Comparison of ENCODE assay signal across 18 cellular contexts in the genomic region with DNA sequence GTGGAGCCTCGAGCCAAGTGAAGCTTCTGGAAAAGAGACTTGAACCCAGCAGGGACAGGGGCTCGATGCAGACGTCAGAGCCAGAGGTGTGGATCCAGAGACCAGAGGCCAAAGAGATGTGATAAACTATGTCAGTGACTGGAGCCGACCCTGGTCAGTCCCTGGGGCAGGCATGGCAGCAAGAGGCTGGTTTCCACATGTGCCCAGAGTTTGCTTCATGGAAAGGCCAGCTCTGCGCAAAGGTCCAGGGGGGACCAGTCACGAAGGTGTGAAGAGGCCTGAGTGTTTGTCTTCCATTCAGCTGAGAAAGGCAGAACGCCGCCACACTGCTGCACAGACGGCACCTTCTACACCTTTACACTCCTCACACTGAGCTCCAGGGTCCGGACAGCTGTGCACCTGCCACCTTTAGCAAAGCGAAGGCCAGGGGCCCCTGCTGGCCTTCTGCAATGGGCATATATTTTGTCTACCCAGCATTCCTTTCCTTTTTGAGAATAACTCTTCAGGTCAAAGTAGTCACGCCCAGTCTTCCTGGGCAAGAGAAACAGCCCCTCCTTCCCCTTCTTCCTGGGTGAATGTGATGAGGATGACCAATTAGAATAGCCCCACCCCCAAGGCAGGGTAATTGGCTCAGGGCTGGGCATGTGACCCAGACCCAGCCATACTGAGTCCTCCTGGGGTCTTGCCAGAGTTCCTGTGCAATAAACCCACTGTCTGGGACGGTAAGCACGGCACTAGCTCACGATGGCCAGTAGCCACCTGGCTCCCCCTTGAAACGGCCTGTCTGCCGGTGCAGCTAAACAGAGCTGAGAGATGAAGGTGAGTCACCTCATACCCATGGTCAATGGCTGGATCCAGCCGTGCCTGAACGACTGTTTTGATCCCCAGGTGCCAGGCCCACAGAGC. TPM values are rescaled to one million over a fixed set of nuclear protein-coding genes. Genes with fewer than 3 reads are reported as not detected.
DNase-seq lines count a peak whose midpoint lies in the region; ATAC-seq and TF ChIP-seq lines count a peak whose summit lies in the region.
"Had no signal": no experiment of that assay in that cellular context is flagged by ENCODE, and none has a peak within 500 bp of the region (broad histone marks: within the 10 kb centered on the region; RNA-seq: fewer than 3 reads in every experiment).

No MANE protein-coding gene starts in this region.

- WGBS in right lobe of liver (ENCODE audit: insufficient coverage, low coverage, low lambda C conversion rate, missing lambda C conversion rate): 80% methylated on average over 6 of the region's 19 CpGs

- no peaks in the 10 kb centered on the region for H3K9me3 ChIP-seq in right lobe of liver
- no peaks in the 10 kb centered on the region for H3K9me3 ChIP-seq in upper lobe of right lung
- H3K9me3 ChIP-seq: esophagus squamous epithelium had no signal

- H3K27ac ChIP-seq in VCaP (peak overlapping the region; percentile 99), right lobe of liver (peak overlapping the region in 1 of 3 donors; percentile 93), upper lobe of right lung (peak overlapping the region; percentile 87)
- H3K27ac ChIP-seq: 22Rv1, C4-2B, esophagus squamous epithelium had no signal

- TF ChIP-seq CTCF in VCaP (conservative IDR thresholded peaks at IDR 0.05) (no peak), right lobe of liver (IDR thresholded peaks at IDR 0.05) (no peak), upper lobe of right lung (IDR thresholded peaks at IDR 0.05) (no peak)

- DNase-seq in DMS53 (lab: John Stamatoyannopoulos, UW) (peak; percentile 31), DMS53 treated with DMSO at 0.1 percent for 48 hours (lab: John Stamatoyannopoulos, UW; ENCODE audit: unreplicated experiment) (no peak), right lobe of liver (peak in 2 of 3 donors; percentile 45 to 46), upper lobe of right lung (peak; percentile 69), cortex of kidney (lab: John Stamatoyannopoulos, UW) (no peak)
- DNase-seq: activated CD4-positive, alpha-beta T cell treated with anti-CD3 and anti-CD28 coated beads, Interleukin-2, amount 10 ng/mL, durations not matched to agents 7 days and 5 days; activated T-cell treated with anti-CD3 and anti-CD28 coated beads for 4 hours; esophagus squamous epithelium; midbrain; NCI-H1694; NCI-H446 treated with DMSO at 0.1 percent for 48 hours; T1000 had no signal

- no peak for TF ChIP-seq POLR2A in right lobe of liver (IDR thresholded peaks at IDR 0.05)

- H3K4me1 ChIP-seq in right lobe of liver: peaks cover 0 to 48% (median 19%) of the 10 kb centered on the region in 4 donors
- peaks cover 41% of the 10 kb centered on the region for H3K4me1 ChIP-seq in upper lobe of right lung

- H3K27me3 ChIP-seq in right lobe of liver (no peaks in the 10 kb centered on the region), upper lobe of right lung (no peaks in the 10 kb centered on the region)
- H3K27me3 ChIP-seq: esophagus squamous epithelium had no signal

- H3K4me3 ChIP-seq in right lobe of liver: no peak overlapping the region
- H3K4me3 ChIP-seq in upper lobe of right lung: no peak overlapping the region
- H3K4me3 ChIP-seq: esophagus squamous epithelium, skin epidermis had no signal

- H3K36me3 ChIP-seq in right lobe of liver (no peaks in the 10 kb centered on the region), upper lobe of right lung (no peaks in the 10 kb centered on the region)
- H3K36me3 ChIP-seq: esophagus squamous epithelium had no signal

- ATAC-seq in right lobe of liver: no peak
- peak; percentile 70 for ATAC-seq in upper lobe of right lung
- no peak for ATAC-seq in GM21737 (IDR thresholded peaks at IDR 0.05; ENCODE audit: unreplicated experiment)
- no peak for ATAC-seq in GM19328 (IDR thresholded peaks at IDR 0.05; ENCODE audit: unreplicated experiment)

- intact Hi-C loops in right lobe of liver (cut with DNase I): no loop called here
- intact Hi-C loops in upper lobe of right lung (cut with DNase I): no loop called here

RNA-seq across cellular contexts. Expression of a gene that starts 2.3 kb away (rescaled TPM):
- total RNA-seq in right lobe of liver (10 to 100 TPM; 17.6 to 74.0 (median 25.7) TPM), upper lobe of right lung (33.3 TPM)

Comparison
In these comparisons a context has a peak if more than half of its experiments do, and no peak if none do; other contexts are left out.
1. DNase-seq: peak in DMS53 (single experiment), right lobe of liver (2 of 3) and upper lobe of right lung (single experiment); none in DMS53 treated with DMSO at 0.1 percent for 48 hours (single experiment) and cortex of kidney (single experiment).